Comparison of ENCODE assay signal across 11 cellular contexts in genomic region chr6:18245642-18246041, GRCh38. TPM values are rescaled to one million over a fixed set of nuclear protein-coding genes. Genes with fewer than 3 reads are reported as not detected.
DNase-seq lines count a peak whose midpoint lies in the region; ATAC-seq and TF ChIP-seq lines count a peak whose summit lies in the region.
"Had no signal": no experiment of that assay in that cellular context is flagged by ENCODE, and none has a peak within 500 bp of the region (broad histone marks: within the 10 kb centered on the region; RNA-seq: fewer than 3 reads in every experiment).

No MANE protein-coding gene starts in this region.

- peaks cover 51% of the 10 kb centered on the region for H3K4me1 Mint-ChIP-seq in T-helper 1 cell treated with Interleukin-12 subunit alpha and Interleukin-12 subunit beta and Interleukin-4 antibody, amounts not matched to agents 30 μg/mL and 1 μg/mL, for 36 hours (ENCODE audit: low read depth)
- H3K4me1 Mint-ChIP-seq in Caco-2 (ENCODE audit: low read depth, unreplicated experiment), result no peaks in the 10 kb centered on the region

- H3K36me3 ChIP-seq in GM06990 (ENCODE audit: control insufficient read depth, insufficient read depth, low read length), result peaks cover 9% of the 10 kb centered on the region
- peaks cover 4% of the 10 kb centered on the region for H3K36me3 ChIP-seq in Caco-2 (ENCODE audit: control insufficient read depth, insufficient read depth, low read length)
- peaks cover 100% of the 10 kb centered on the region for H3K36me3 ChIP-seq in OCI-LY7 (ENCODE audit: insufficient read depth, low read length)

- H3K27me3 Mint-ChIP-seq in T-helper 1 cell treated with Interleukin-12 subunit alpha and Interleukin-12 subunit beta and Interleukin-4 antibody, amounts not matched to agents 30 μg/mL and 1 μg/mL, for 36 hours (ENCODE audit: low read depth), result no peaks in the 10 kb centered on the region
- no peaks in the 10 kb centered on the region for H3K27me3 Mint-ChIP-seq in Caco-2 (ENCODE audit: insufficient read depth, unreplicated experiment)

- H3K27ac ChIP-seq in foreskin keratinocyte (peak overlapping the region; percentile 17), OCI-LY7 (ENCODE audit: low read depth, low read length, poor library complexity, severe bottlenecking) (no peak overlapping the region)

- peak; percentile 59 for ATAC-seq in GM19452 (IDR thresholded peaks at IDR 0.05; ENCODE audit: unreplicated experiment)
- ATAC-seq in foreskin keratinocyte, result no peak
- no peak for ATAC-seq in HG03354 (IDR thresholded peaks at IDR 0.05; ENCODE audit: poor library complexity, severe bottlenecking, unreplicated experiment)

- BruUV-seq in Caco-2 (replicated peaks; lab: Mats Ljungman, UMichigan) (no TSS peak), OCI-LY7 (replicated peaks; lab: Mats Ljungman, UMichigan) (no TSS peak)

- POLR2A ChIA-PET in Caco-2 (lab: Charles Lee), result no interaction called here
- POLR2A ChIA-PET in OCI-LY7 (lab: Charles Lee), result interaction anchor here (1.0 kb wide), 1 partner anchor 9 kb away, joined by 3 read pairs; no protein-coding TSS in a partner anchor

- H3K4me3 ChIP-seq in GM06990 (replicated peaks; ENCODE audit: low read depth, low read length) (no peak overlapping the region), Caco-2 (ENCODE audit: low read depth, low read length) (no peak overlapping the region), OCI-LY7 (ENCODE audit: low read depth, low read length, poor library complexity, severe bottlenecking) (no peak overlapping the region)

- H3K27me3 ChIP-seq in GM06990 (replicated peaks; ENCODE audit: control insufficient read depth, insufficient read depth, low read length) (no peaks in the 10 kb centered on the region), foreskin keratinocyte (no peaks in the 10 kb centered on the region), Caco-2 (replicated peaks; ENCODE audit: control insufficient read depth, insufficient read depth, low read length) (no peaks in the 10 kb centered on the region)

- 0 out of 2 replicates have a peak, but pooled peaks cover 3% of the 10 kb centered on the region for H4K20me1 ChIP-seq in OCI-LY7 (ENCODE audit: insufficient read depth, low read length)

- no peak overlapping the region for H3K4me3 Mint-ChIP-seq in T-helper 1 cell treated with Interleukin-12 subunit alpha and Interleukin-12 subunit beta and Interleukin-4 antibody, amounts not matched to agents 30 μg/mL and 1 μg/mL, for 36 hours
- no peak overlapping the region for H3K4me3 Mint-ChIP-seq in Caco-2 (ENCODE audit: unreplicated experiment)
- H3K4me3 Mint-ChIP-seq: mesothelial cell of epicardium had no signal

- no peaks in the 10 kb centered on the region for H3K9me3 ChIP-seq in Caco-2
- no peaks in the 10 kb centered on the region for H3K9me3 ChIP-seq in OCI-LY7 (ENCODE audit: low read length)

- no peak overlapping the region for H3K4me2 ChIP-seq in OCI-LY7 (ENCODE audit: low read length)

- peaks cover 57% of the 10 kb centered on the region for H3K36me3 Mint-ChIP-seq in T-helper 1 cell treated with Interleukin-12 subunit alpha and Interleukin-12 subunit beta and Interleukin-4 antibody, amounts not matched to agents 30 μg/mL and 1 μg/mL, for 36 hours (ENCODE audit: low read depth)
- H3K36me3 Mint-ChIP-seq in Caco-2 (ENCODE audit: insufficient read depth, unreplicated experiment), result peaks cover 84% of the 10 kb centered on the region

- H3K9me3 Mint-ChIP-seq in T-helper 1 cell treated with Interleukin-12 subunit alpha and Interleukin-12 subunit beta and Interleukin-4 antibody, amounts not matched to agents 30 μg/mL and 1 μg/mL, for 36 hours, result no peaks in the 10 kb centered on the region
- H3K9me3 Mint-ChIP-seq in Caco-2 (ENCODE audit: unreplicated experiment), result no peaks in the 10 kb centered on the region
- H3K9me3 Mint-ChIP-seq: mesothelial cell of epicardium had no signal

- intact Hi-C loops in Caco-2 (cut with micrococcal nuclease; ENCODE audit: unreplicated experiment), result no loop called here
- intact Hi-C loops in OCI-LY7 (cut with micrococcal nuclease; ENCODE audit: unreplicated experiment), result no loop called here

- CTCF ChIA-PET in Caco-2 (lab: Charles Lee) (no interaction called here), OCI-LY7 (lab: Charles Lee; ENCODE audit: unreplicated experiment) (no interaction called here)

- no peaks in the 10 kb centered on the region for H3K9me2 ChIP-seq in OCI-LY7 (ENCODE audit: insufficient read depth, low read length)

- H3K4me1 ChIP-seq in foreskin keratinocyte, result peaks cover 26% of the 10 kb centered on the region
- no peaks in the 10 kb centered on the region for H3K4me1 ChIP-seq in Caco-2
- H3K4me1 ChIP-seq in OCI-LY7 (ENCODE audit: insufficient read depth, low read length, poor library complexity, severe bottlenecking), result no peaks in the 10 kb centered on the region

- peak; percentile 35 for DNase-seq in GM06990 (ENCODE audit: extremely low read depth, insufficient read length)
- DNase-seq in foreskin keratinocyte, result peak in 1 of 2 donors; percentile 14
- DNase-seq in Caco-2, result no peak
- no peak for DNase-seq in NCI-H2171 (lab: John Stamatoyannopoulos, UW)
- DNase-seq in OCI-LY7 (ENCODE audit: low spot score), result no peak
- DNase-seq: NCI-H446 treated with DMSO at 0.1 percent for 48 hours, SIG-M5 had no signal

- peaks cover 87% of the 10 kb centered on the region; the same call in 1 of the 2 replicates for H3K79me2 ChIP-seq in OCI-LY7 (ENCODE audit: insufficient read depth, low read depth, low read length)

- TF ChIP-seq CTCF in GM06990 (IDR thresholded peaks at IDR 0.05; ENCODE audit: insufficient read depth, low read length, poor library complexity, severe bottlenecking) (no peak), foreskin keratinocyte (conservative IDR thresholded peaks at IDR 0.05) (no peak), Caco-2 (IDR thresholded peaks at IDR 0.05; ENCODE audit: insufficient read depth in 1 of 2, low read depth in 1 of 2, low read length in 1 of 2, severe bottlenecking in 1 of 2, unreplicated experiment in 1 of 2) (no peak), OCI-LY7 (conservative IDR thresholded peaks at IDR 0.05; ENCODE audit: low read length) (no peak)

- H3K27ac Mint-ChIP-seq in T-helper 1 cell treated with Interleukin-12 subunit alpha and Interleukin-12 subunit beta and Interleukin-4 antibody, amounts not matched to agents 30 μg/mL and 1 μg/mL, for 36 hours, result peak overlapping the region; percentile 73
- H3K27ac Mint-ChIP-seq in Caco-2 (ENCODE audit: unreplicated experiment), result no peak overlapping the region

- H2AFZ ChIP-seq in OCI-LY7 (ENCODE audit: low read length), result no peak overlapping the region

RNA-seq across cellular contexts. Expression of gene DEK, which starts 18.7 kb away (rescaled TPM):
- total RNA-seq in foreskin keratinocyte (125 and 154 TPM in 2 replicates), Caco-2 (2022) (170 and 171 TPM in 2 replicates), OCI-LY7 (2022) (267 and 309 TPM in 2 replicates)
- 58.0 and 78.7 TPM in 2 replicates for polyA plus RNA-seq in foreskin keratinocyte
- 235 and 462 TPM in 2 replicates for total RNA-seq in OCI-LY7 (2014; rRNA removed; shearing (Covaris generic))
